ENCODE assay signal across 11 cellular contexts in genomic region chr7:100966542-100967291, GRCh38. TPM values are rescaled to one million over a fixed set of nuclear protein-coding genes. Genes with fewer than 3 reads are reported as not detected.
DNase-seq lines count a peak whose midpoint lies in the region; ATAC-seq and TF ChIP-seq lines count a peak whose summit lies in the region.
"Had no signal": no experiment of that assay in that cellular context is flagged by ENCODE, and none has a peak within 500 bp of the region (broad histone marks: within the 10 kb centered on the region; RNA-seq: fewer than 3 reads in every experiment).

No MANE protein-coding gene starts in this region.

- dilution Hi-C loops in mammary epithelial cell (cut with HindIII; ENCODE audit: low sequenced_read_pairs) = no loop called here

- no peaks in the 10 kb centered on the region for H3K79me2 ChIP-seq in mammary epithelial cell (ENCODE audit: insufficient read depth, low read length)

- H3K4me3 ChIP-seq in BLaER1 (no peak overlapping the region), HL-60 (replicated peaks; ENCODE audit: insufficient read depth, low read length) (no peak overlapping the region), mammary epithelial cell (replicated peaks in 1 of 3; ENCODE audit: insufficient read depth in 1 of 3, low read depth in 2 of 3, low read length in 3 of 3) (no peak overlapping the region), muscle layer of duodenum (ENCODE audit: low read depth in 1 of 2, low read length in 2 of 2) (peak overlapping the region; percentile 52 to 62)

- H3K9me3 ChIP-seq in BLaER1 = no peaks in the 10 kb centered on the region; the same call in 1 of the 2 replicates
- no peaks in the 10 kb centered on the region for H3K9me3 ChIP-seq in mammary epithelial cell (replicated peaks; ENCODE audit: insufficient read depth, low read length)
- H3K9me3 ChIP-seq in muscle layer of duodenum (ENCODE audit: control insufficient read depth in 1 of 2, low read length in 2 of 2) = no peaks in the 10 kb centered on the region

- DNase-seq in HL-60 (ENCODE audit: low read depth in 1 of 2, low spot score in 1 of 2) (peak; percentile 15 to 33), mammary epithelial cell (no peak), cortex of kidney (lab: John Stamatoyannopoulos, UW) (no peak), HT-29 (ENCODE audit: low spot score) (no peak), amniotic stem cell (lab: John Stamatoyannopoulos, UW) (no peak)
- DNase-seq: DMS79 treated with DMSO at 0.1 percent for 48 hours had no signal

- H3K9ac ChIP-seq in BLaER1 = no peak overlapping the region
- no peak overlapping the region for H3K9ac ChIP-seq in mammary epithelial cell (ENCODE audit: insufficient read depth, low read length)

- H4K20me1 ChIP-seq in BLaER1 (no peaks in the 10 kb centered on the region), mammary epithelial cell (ENCODE audit: insufficient read depth, low read length) (no peaks in the 10 kb centered on the region)

- H3K4me2 ChIP-seq in BLaER1 (peak overlapping the region; percentile 20; the same call in 1 of the 2 replicates), mammary epithelial cell (ENCODE audit: insufficient read depth, low read depth, low read length) (peak overlapping the region; percentile 62)

- H2AFZ ChIP-seq in mammary epithelial cell (ENCODE audit: low read depth, low read length) = peak overlapping the region; percentile 71

- CTCF ChIA-PET in mammary epithelial cell (lab: Charles Lee; ENCODE audit: low non-redundant PET) = no interaction called here

- 4% methylated on average over 29 of the region's 40 CpGs for WGBS in mammary epithelial cell (ENCODE audit: low coverage, missing lambda C conversion rate)

- H3K27ac ChIP-seq in BLaER1 (no peak overlapping the region), HL-60 (replicated peaks) (no peak overlapping the region), mammary epithelial cell (ENCODE audit: insufficient read depth, low read depth, low read length) (no peak overlapping the region), muscle layer of duodenum (ENCODE audit: low read length) (no peak overlapping the region)
- H3K27ac ChIP-seq: WERI-Rb-1 had no signal

- ATAC-seq in GM19035 (IDR thresholded peaks at IDR 0.05; ENCODE audit: unreplicated experiment) = no peak

- intact Hi-C loops in mammary epithelial cell (cut with micrococcal nuclease) = loop anchor here (1.0 to 5.0 kb wide), 6 partner anchors 51 to 171 kb away; no protein-coding TSS in a partner anchor

- H3K4me1 ChIP-seq in BLaER1 (no peaks in the 10 kb centered on the region; the same call in 1 of the 2 replicates), mammary epithelial cell (ENCODE audit: insufficient read depth, low read length) (peaks cover 7% of the 10 kb centered on the region), muscle layer of duodenum (ENCODE audit: control insufficient read depth in 1 of 2, insufficient read depth in 2 of 2, low read length in 2 of 2) (peaks cover 0 to 18% of the 10 kb centered on the region in 2 donors)

- TSS peak; percentile 29 for BruUV-seq in mammary epithelial cell (replicated peaks; lab: Mats Ljungman, UMichigan)

- H3K27me3 ChIP-seq in BLaER1 = peaks cover 44% of the 10 kb centered on the region
- peaks cover 32% of the 10 kb centered on the region for H3K27me3 ChIP-seq in HL-60 (ENCODE audit: insufficient read depth, poor library complexity, severe bottlenecking)
- peaks cover 17% of the 10 kb centered on the region for H3K27me3 ChIP-seq in mammary epithelial cell (ENCODE audit: insufficient read depth, low read length)
- peaks cover 42% of the 10 kb centered on the region for H3K27me3 ChIP-seq in muscle layer of duodenum (ENCODE audit: low read depth, low read length)

- no peaks in the 10 kb centered on the region for H3K36me3 ChIP-seq in BLaER1
- H3K36me3 ChIP-seq in mammary epithelial cell (ENCODE audit: insufficient read depth, low read length) = no peaks in the 10 kb centered on the region
- no peaks in the 10 kb centered on the region for H3K36me3 ChIP-seq in muscle layer of duodenum (ENCODE audit: control insufficient read depth in 1 of 2, insufficient read depth in 2 of 2, low read length in 2 of 2)
- H3K36me3 ChIP-seq: WERI-Rb-1 had no signal

- in situ Hi-C loops in mammary epithelial cell (cut with MboI; ENCODE audit: low sequenced_read_pairs in 2 of 2) = loop anchor here (5.0 kb wide), 1 partner anchor 91 kb away; no protein-coding TSS in a partner anchor

- TF ChIP-seq CTCF in HL-60 (IDR thresholded peaks at IDR 0.05; ENCODE audit: insufficient read depth, low read length) (no peak), mammary epithelial cell (conservative IDR thresholded peaks at IDR 0.05 in 1 of 2, IDR thresholded peaks at IDR 0.05 in 1 of 2; ENCODE audit: extremely low read depth in 1 of 2, insufficient read depth in 1 of 2, low read depth in 1 of 2, low read length in 2 of 2) (no peak)

RNA-seq across cellular contexts. Expression of gene MUC12, which starts 2.6 kb away (rescaled TPM):
- total RNA-seq in mammary epithelial cell = under 1 TPM; under 0.01 to 0.33 TPM
- polyA plus RNA-seq in mammary epithelial cell = 0.25 TPM
- not detected for polyA minus RNA-seq in mammary epithelial cell
- 19.2 and 29.8 TPM in 2 replicates for total RNA-seq in HT-29 (2014; rRNA removed; shearing (Covaris generic))
- total RNA-seq: pulmonary artery endothelial cell had no signal

RNA-seq across cellular contexts. Expression of gene MUC3A, which starts 17.4 kb away (rescaled TPM):
- total RNA-seq in mammary epithelial cell = 1 to 10 TPM in 1 of 2 donors, under 1 TPM in 1; 0.33 to 6.0 TPM
- polyA plus RNA-seq in mammary epithelial cell = 0.51 TPM
- polyA minus RNA-seq in mammary epithelial cell = 0.21 TPM
- total RNA-seq in HT-29 (2014; rRNA removed; shearing (Covaris generic)) = 6.9 and 7.3 TPM in 2 replicates
- total RNA-seq: pulmonary artery endothelial cell had no signal

RNA-seq across cellular contexts. Expression of gene MUC17, which starts 53.2 kb away (rescaled TPM):
- total RNA-seq in mammary epithelial cell = not detected
- not detected for polyA plus RNA-seq in mammary epithelial cell
- not detected for polyA minus RNA-seq in mammary epithelial cell
- 0.23 and 0.44 TPM in 2 replicates for total RNA-seq in HT-29 (2014; rRNA removed; shearing (Covaris generic))
- total RNA-seq: pulmonary artery endothelial cell had no signal

Comparison
In these comparisons a context has a peak if more than half of its experiments do, and no peak if none do; other contexts are left out.
1. H3K4me3 ChIP-seq: peak in muscle layer of duodenum (2 of 2); none in BLaER1 (single experiment), HL-60 (single experiment) and mammary epithelial cell (0 of 3).
2. DNase-seq: peak in HL-60 (2 of 2); none in mammary epithelial cell (single experiment), cortex of kidney (single experiment), HT-29 (single experiment) and amniotic stem cell (single experiment).
3. RNA of gene MUC12, which starts 2.6 kb away (total RNA-seq): 19.2 to 29.8 TPM in HT-29; under 0.01 to 0.33 TPM in mammary epithelial cell; every median in the first group is over 10 times any median in the second.